17 cellular contexts compared by ENCODE assay signal in genomic region chr5:76477061-76477460, GRCh38.
DNase-seq lines count a peak whose midpoint lies in the region; ATAC-seq, FAIRE-seq and TF ChIP-seq lines count a peak whose summit lies in the region.
"Had no signal": no experiment of that assay in that cellular context is flagged by ENCODE, and none has a peak within 500 bp of the region (broad histone marks: within the 10 kb centered on the region; RNA-seq: fewer than 3 reads in every experiment).

No MANE protein-coding gene starts in this region.

- no peak overlapping the region for H3K4me3 ChIP-seq in HepG2 (replicated peaks in 1 of 3; ENCODE audit: insufficient read depth in 1 of 3, low read depth in 2 of 3, low read length in 3 of 3)
- H3K4me3 ChIP-seq in right lobe of liver = no peak overlapping the region
- H3K4me3 ChIP-seq: BLaER1 treated with 17β-estradiol and CSF1 and Interleukin-3, amounts not matched to agents 10 nM and 100 nM; GM23248 had no signal

- ATAC-seq in HepG2 (no peak), right lobe of liver (no peak), GM19035 (IDR thresholded peaks at IDR 0.05; ENCODE audit: unreplicated experiment) (no peak)
- ATAC-seq in natural killer cell treated with Interleukin-12 subunit alpha and Interleukin-12 subunit beta and Interleukin-15 and Interleukin-18, amount 100 ng/mL, for 72 hours = no peak
- ATAC-seq: HCT116 had no signal

- TF ChIP-seq EP300 in HepG2 (IDR thresholded peaks at IDR 0.05; ENCODE audit: low read depth in 2 of 2, low read length in 2 of 2) = no peak
- TF ChIP-seq EP300 in HepG2 (CRISPR knock-in tag; IDR thresholded peaks at IDR 0.05; ENCODE audit: borderline replicate concordance) = no peak

- whole genome bisulfite sequencing in HepG2 (ENCODE audit: low lambda C conversion rate) = 93% methylated on average over 2 of the region's 2 CpGs
- 100% methylated on average over 2 of the region's 2 CpGs for WGBS in right lobe of liver (ENCODE audit: insufficient coverage, low coverage, low lambda C conversion rate, missing lambda C conversion rate)

- CTCF ChIA-PET in HepG2 (lab: Yijun Ruan, JAX; ENCODE audit: low intra/inter-chr PET ratio, low total read pairs) = no interaction called here

- in situ Hi-C loops in HepG2 (cut with HindIII; ENCODE audit: extremely low pct_ligation_motif_present, low pct_unique_long_range_greater_than_20kb) = no loop called here

- peaks cover 86 to 95% of the 10 kb centered on the region in 2 donors for H3K4me1 Mint-ChIP-seq in immature natural killer cell
- peaks cover 61 to 73% of the 10 kb centered on the region in 2 donors for H3K4me1 Mint-ChIP-seq in natural killer cell treated with Interleukin-12 subunit alpha and Interleukin-12 subunit beta and Interleukin-15 and Interleukin-18, amount 100 ng/mL, for 72 hours (ENCODE audit: low read depth in 2 of 2)

- POLR2A ChIA-PET in HepG2 (lab: Yijun Ruan, JAX) = no interaction called here

- no peaks in the 10 kb centered on the region for H3K27me3 ChIP-seq in HepG2 (ENCODE audit: control insufficient read depth in 1 of 2, insufficient read depth in 2 of 2, low read length in 2 of 2)
- no peaks in the 10 kb centered on the region for H3K27me3 ChIP-seq in right lobe of liver
- H3K27me3 ChIP-seq: BLaER1 treated with 17β-estradiol and CSF1 and Interleukin-3, amounts not matched to agents 10 nM and 100 nM had no signal

- H3K9me3 ChIP-seq in HepG2 (ENCODE audit: low read length) (no peaks in the 10 kb centered on the region), right lobe of liver (no peaks in the 10 kb centered on the region)

- H2AFZ ChIP-seq in HepG2 (ENCODE audit: low read length) = no peak overlapping the region
- H2AFZ ChIP-seq: GM23248 had no signal

- no peak for FAIRE-seq in HepG2 (lab: Jason Lieb, UNC)
- FAIRE-seq: GM12892, H54 had no signal

- H3K9me3 Mint-ChIP-seq in immature natural killer cell = no peaks in the 10 kb centered on the region
- peaks cover 5% of the 10 kb centered on the region for H3K9me3 Mint-ChIP-seq in natural killer cell treated with Interleukin-12 subunit alpha and Interleukin-12 subunit beta and Interleukin-15 and Interleukin-18, amount 100 ng/mL, for 72 hours

- H4K20me1 ChIP-seq in HepG2 (ENCODE audit: insufficient read depth, low read length) = no peaks in the 10 kb centered on the region

- H3K27ac ChIP-seq in HepG2 (ENCODE audit: extremely low read length, insufficient read depth, low read length) (no peak overlapping the region), right lobe of liver (no peak overlapping the region)
- H3K27ac ChIP-seq: BLaER1 treated with 17β-estradiol and CSF1 and Interleukin-3, amounts not matched to agents 10 nM and 100 nM; GM23248 had no signal

- TF ChIP-seq CTCF in HepG2 (CRISPR knock-in tag; IDR thresholded peaks at IDR 0.05) (no peak), right lobe of liver (IDR thresholded peaks at IDR 0.05) (no peak), GM20000 (IDR thresholded peaks at IDR 0.05; ENCODE audit: extremely low read depth, missing control alignments) (no peak)

- peaks cover 59% of the 10 kb centered on the region for H3K79me2 ChIP-seq in HepG2 (ENCODE audit: insufficient read depth, low read length)

- no peak overlapping the region for H3K9ac ChIP-seq in HepG2 (ENCODE audit: insufficient read depth, low read depth, low read length)
- H3K9ac ChIP-seq: BLaER1 treated with 17β-estradiol and CSF1 and Interleukin-3, amounts not matched to agents 10 nM and 100 nM; GM23248 had no signal

- TF ChIP-seq RAD21 in HepG2 (CRISPR knock-in tag; IDR thresholded peaks at IDR 0.05) = no peak

- intact Hi-C loops in HepG2 (cut with micrococcal nuclease; ENCODE audit: unreplicated experiment) (no loop called here), right lobe of liver (cut with DNase I) (no loop called here)

- TF ChIP-seq POLR2A in HepG2 (IDR thresholded peaks at IDR 0.05; ENCODE audit: insufficient read depth in 1 of 2, low read depth in 2 of 2, low read length in 2 of 2) = no peak
- TF ChIP-seq POLR2A in right lobe of liver (IDR thresholded peaks at IDR 0.05) = no peak

- DNase-seq in HepG2 (ENCODE audit: low spot score) (no peak), right lobe of liver (no peak), immature natural killer cell (no peak), GM20000 (ENCODE audit: low spot score) (no peak), NCI-H2081 (lab: John Stamatoyannopoulos, UW) (no peak)
- no peak for DNase-seq in natural killer cell treated with Interleukin-12 subunit alpha and Interleukin-12 subunit beta and Interleukin-15 and Interleukin-18, amount 100 ng/mL, for 72 hours (ENCODE audit: low spot score)
- DNase-seq: 8988T; AML-193; CD4-positive, alpha-beta T cell; DMS79; GM23248; IMR-90 had no signal

- peak overlapping the region in 1 of 5 donors; percentile 16 for H3K4me3 Mint-ChIP-seq in immature natural killer cell
- no peak overlapping the region for H3K4me3 Mint-ChIP-seq in natural killer cell treated with Interleukin-12 subunit alpha and Interleukin-12 subunit beta and Interleukin-15 and Interleukin-18, amount 100 ng/mL, for 72 hours
- H3K4me3 Mint-ChIP-seq: CD4-positive, alpha-beta T cell had no signal

- H3K4me1 ChIP-seq in HepG2 (ENCODE audit: insufficient read depth, low read length) (peaks cover 82% of the 10 kb centered on the region), right lobe of liver (peaks cover 0 to 63% (median 22%) of the 10 kb centered on the region in 4 donors)

- peak overlapping the region; percentile 66 to 91 (median 80) for H3K27ac Mint-ChIP-seq in immature natural killer cell
- H3K27ac Mint-ChIP-seq in natural killer cell treated with Interleukin-12 subunit alpha and Interleukin-12 subunit beta and Interleukin-15 and Interleukin-18, amount 100 ng/mL, for 72 hours = peak overlapping the region; percentile 22 to 100

- H3K4me2 ChIP-seq in HepG2 (ENCODE audit: low read depth, low read length) = no peak overlapping the region
- H3K4me2 ChIP-seq: BLaER1 treated with 17β-estradiol and CSF1 and Interleukin-3, amounts not matched to agents 10 nM and 100 nM had no signal

- peaks cover 0 to 2% (median under 1%) of the 10 kb centered on the region in 3 donors for H3K27me3 Mint-ChIP-seq in immature natural killer cell (ENCODE audit: low read depth in 3 of 3)
- H3K27me3 Mint-ChIP-seq in natural killer cell treated with Interleukin-12 subunit alpha and Interleukin-12 subunit beta and Interleukin-15 and Interleukin-18, amount 100 ng/mL, for 72 hours = no peaks in the 10 kb centered on the region
- H3K27me3 Mint-ChIP-seq: CD4-positive, alpha-beta T cell had no signal

- BruUV-seq in HepG2 (replicated peaks; lab: Mats Ljungman, UMichigan) = no TSS peak

- H3K36me3 ChIP-seq in HepG2 (replicated peaks in 1 of 2; ENCODE audit: control insufficient read depth in 1 of 2, insufficient read depth in 2 of 2, low read length in 2 of 2) = no peaks in the 10 kb centered on the region; a peak in 1 of 5 replicates
- H3K36me3 ChIP-seq in right lobe of liver = no peaks in the 10 kb centered on the region

- H3K36me3 Mint-ChIP-seq in immature natural killer cell = peaks cover 0 to 3% (median 0%) of the 10 kb centered on the region in 3 donors
- H3K36me3 Mint-ChIP-seq in natural killer cell treated with Interleukin-12 subunit alpha and Interleukin-12 subunit beta and Interleukin-15 and Interleukin-18, amount 100 ng/mL, for 72 hours = peaks cover 5% of the 10 kb centered on the region

TF ChIP-seq in HepG2, 621 proteins besides CTCF, POLR2A, EP300 and RAD21:
- TF ChIP-seq ZNF34 (CRISPR knock-in tag; IDR thresholded peaks at IDR 0.05; ENCODE audit: borderline replicate concordance) = no peak
- TF ChIP-seq ZNF770 (CRISPR knock-in tag; IDR thresholded peaks at IDR 0.05) = peak; percentile 75; the same call in 1 of the 2 replicates
